In the genomic region with DNA sequence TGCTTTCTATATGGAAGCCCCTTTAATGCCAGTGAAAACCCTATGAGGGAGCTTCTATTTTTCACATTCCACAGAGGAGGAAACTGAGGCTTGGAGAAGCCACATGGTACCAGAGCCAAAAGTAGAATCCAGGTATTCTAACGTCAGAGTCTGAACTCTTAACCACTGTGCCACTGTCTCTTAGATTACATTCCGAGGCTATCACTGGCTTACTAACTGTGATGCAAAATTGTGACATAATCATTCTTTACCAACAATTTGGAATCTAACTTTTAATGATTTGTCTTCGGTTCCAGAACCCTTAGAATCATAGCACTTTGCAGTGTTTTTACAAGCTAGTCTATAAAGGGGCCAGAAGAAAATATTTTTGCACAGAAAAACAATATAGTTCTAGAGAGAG, we compare ENCODE assay signal across 19 cellular contexts. TPM values are rescaled to one million over a fixed set of nuclear protein-coding genes. Genes with fewer than 3 reads are reported as not detected.
DNase-seq lines count a peak whose midpoint lies in the region; ATAC-seq and TF ChIP-seq lines count a peak whose summit lies in the region.
"Had no signal": no experiment of that assay in that cellular context is flagged by ENCODE, and none has a peak within 500 bp of the region (broad histone marks: within the 10 kb centered on the region; RNA-seq: fewer than 3 reads in every experiment).

No MANE protein-coding gene starts in this region.

- no peak for DNase-seq in left ventricle myocardium inferior
- DNase-seq in cardiac septum (ENCODE audit: low spot score), result no peak
- DNase-seq in dorsolateral prefrontal cortex, result no peak
- no peak for DNase-seq in mesothelial cell of epicardium (ENCODE audit: low spot score in 2 of 2, unreplicated experiment in 2 of 2)
- peak; percentile 19 for DNase-seq in superior temporal gyrus (ENCODE audit: extremely low spot score)
- DNase-seq in activated CD4-positive, alpha-beta T cell treated with anti-CD3 and anti-CD28 coated beads for 1 hour, result no peak
- no peak for DNase-seq in posterior cingulate gyrus
- DNase-seq: AML-193; CD4-positive, alpha-beta T cell; DMS153; DMS79 treated with DMSO at 0.1 percent for 48 hours; GF-D8; GOT3; H7; IMR-90 had no signal

- no peaks in the 10 kb centered on the region for H3K36me3 ChIP-seq in left ventricle myocardium inferior

- peaks cover 35% of the 10 kb centered on the region for H3K4me1 ChIP-seq in left ventricle myocardium inferior
- H3K4me1 ChIP-seq: A549 had no signal

- H3K4me3 ChIP-seq in left ventricle myocardium inferior, result no peak overlapping the region
- H3K4me3 ChIP-seq in dorsolateral prefrontal cortex, result no peak overlapping the region
- H3K4me3 ChIP-seq: A549 had no signal

- H3K27me3 Mint-ChIP-seq in mesothelial cell of epicardium (ENCODE audit: low read depth), result no peaks in the 10 kb centered on the region

- TF ChIP-seq CTCF in left ventricle myocardium inferior (IDR thresholded peaks at IDR 0.05; ENCODE audit: borderline replicate concordance), result no peak
- TF ChIP-seq CTCF in dorsolateral prefrontal cortex (IDR thresholded peaks at IDR 0.05 in 54 of 56, conservative IDR thresholded peaks at IDR 0.05 in 2 of 56; ENCODE audit: low read depth in 1 of 56, partially characterized antibody in 56 of 56), result no peak
- no peak for TF ChIP-seq CTCF in mesothelial cell of epicardium (IDR thresholded peaks at IDR 0.05; ENCODE audit: unreplicated experiment)

- H3K27me3 ChIP-seq in left ventricle myocardium inferior (ENCODE audit: low read depth) (no peaks in the 10 kb centered on the region), dorsolateral prefrontal cortex (no peaks in the 10 kb centered on the region)

- no peak overlapping the region for H3K4me3 Mint-ChIP-seq in mesothelial cell of epicardium
- H3K4me3 Mint-ChIP-seq: CD4-positive, alpha-beta T cell had no signal

- H3K36me3 Mint-ChIP-seq in mesothelial cell of epicardium, result peaks cover 13% of the 10 kb centered on the region

- intact Hi-C loops in left ventricle myocardium inferior (cut with micrococcal nuclease) (no loop called here), cardiac septum (cut with DNase I) (no loop called here), dorsolateral prefrontal cortex (cut with DNase I) (no loop called here), posterior cingulate gyrus (cut with DNase I) (no loop called here)

- ATAC-seq in HG03025 (IDR thresholded peaks at IDR 0.05; ENCODE audit: low FRiP score, unreplicated experiment), result no peak
- ATAC-seq: A549 had no signal

- H3K27ac ChIP-seq in left ventricle myocardium inferior (replicated peaks) (peak overlapping the region; percentile 23), dorsolateral prefrontal cortex (peak overlapping the region in 54 of 59 donors; percentile 18 to 97 (median 82))
- H3K27ac ChIP-seq: 22Rv1, A549, C4-2B had no signal

- peak overlapping the region; percentile 86 for H3K27ac Mint-ChIP-seq in mesothelial cell of epicardium
- H3K27ac Mint-ChIP-seq: CD4-positive, alpha-beta T cell had no signal

- no peaks in the 10 kb centered on the region for H3K9me3 Mint-ChIP-seq in mesothelial cell of epicardium
- H3K9me3 Mint-ChIP-seq: CD4-positive, alpha-beta T cell had no signal

- H3K4me1 Mint-ChIP-seq in mesothelial cell of epicardium, result peaks cover 62% of the 10 kb centered on the region

- H3K9me3 ChIP-seq in left ventricle myocardium inferior (replicated peaks), result no peaks in the 10 kb centered on the region
- H3K9me3 ChIP-seq: A549 had no signal

RNA-seq across cellular contexts. Expression of a gene that starts 59.2 kb away (rescaled TPM):
- total RNA-seq in left ventricle myocardium inferior, result 144 TPM
- 53.0 TPM for total RNA-seq in cardiac septum
- total RNA-seq in dorsolateral prefrontal cortex, result 1,000 to 10,000 TPM in 10 of 120 experiments, 100 to 1,000 TPM in 110; 324 to 1,867 (median 637) TPM
- 55.0 to 59.4 TPM (median 56.3 TPM) in 3 replicates for total RNA-seq in mesothelial cell of epicardium
- total RNA-seq: CD4-positive, alpha-beta T cell had no signal
